ENCODE assay signal across 1 cellular context in the genomic region with DNA sequence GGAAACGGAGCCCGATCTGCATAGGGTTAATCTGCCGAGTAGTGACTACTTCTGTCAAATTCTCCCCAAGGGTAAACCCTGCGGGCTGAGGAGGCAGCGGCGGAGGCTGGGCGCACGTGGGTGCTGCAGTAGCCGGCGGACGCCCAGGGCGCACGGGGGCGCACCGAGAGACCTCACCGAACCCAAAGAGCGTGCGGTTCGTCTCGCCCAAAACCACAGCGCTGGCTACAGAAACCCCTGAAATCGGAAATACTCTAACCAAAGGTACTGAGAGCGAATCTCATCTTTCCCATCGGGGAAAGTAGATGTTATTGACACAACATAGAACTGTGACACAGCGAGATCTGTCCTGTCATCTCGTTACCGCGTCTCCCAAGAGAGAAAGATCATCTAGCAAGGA.
A peak's percentile ranks its signal among the peaks of the same experiment; 100 is the strongest.
TF ChIP-seq lines count a peak whose summit lies in the region.

No MANE protein-coding gene starts in this region.

TF ChIP-seq in GM12878, 131 proteins besides CTCF, POLR2A, EP300 and RAD21 (continued from another document):
- TF ChIP-seq, protein P1, sequence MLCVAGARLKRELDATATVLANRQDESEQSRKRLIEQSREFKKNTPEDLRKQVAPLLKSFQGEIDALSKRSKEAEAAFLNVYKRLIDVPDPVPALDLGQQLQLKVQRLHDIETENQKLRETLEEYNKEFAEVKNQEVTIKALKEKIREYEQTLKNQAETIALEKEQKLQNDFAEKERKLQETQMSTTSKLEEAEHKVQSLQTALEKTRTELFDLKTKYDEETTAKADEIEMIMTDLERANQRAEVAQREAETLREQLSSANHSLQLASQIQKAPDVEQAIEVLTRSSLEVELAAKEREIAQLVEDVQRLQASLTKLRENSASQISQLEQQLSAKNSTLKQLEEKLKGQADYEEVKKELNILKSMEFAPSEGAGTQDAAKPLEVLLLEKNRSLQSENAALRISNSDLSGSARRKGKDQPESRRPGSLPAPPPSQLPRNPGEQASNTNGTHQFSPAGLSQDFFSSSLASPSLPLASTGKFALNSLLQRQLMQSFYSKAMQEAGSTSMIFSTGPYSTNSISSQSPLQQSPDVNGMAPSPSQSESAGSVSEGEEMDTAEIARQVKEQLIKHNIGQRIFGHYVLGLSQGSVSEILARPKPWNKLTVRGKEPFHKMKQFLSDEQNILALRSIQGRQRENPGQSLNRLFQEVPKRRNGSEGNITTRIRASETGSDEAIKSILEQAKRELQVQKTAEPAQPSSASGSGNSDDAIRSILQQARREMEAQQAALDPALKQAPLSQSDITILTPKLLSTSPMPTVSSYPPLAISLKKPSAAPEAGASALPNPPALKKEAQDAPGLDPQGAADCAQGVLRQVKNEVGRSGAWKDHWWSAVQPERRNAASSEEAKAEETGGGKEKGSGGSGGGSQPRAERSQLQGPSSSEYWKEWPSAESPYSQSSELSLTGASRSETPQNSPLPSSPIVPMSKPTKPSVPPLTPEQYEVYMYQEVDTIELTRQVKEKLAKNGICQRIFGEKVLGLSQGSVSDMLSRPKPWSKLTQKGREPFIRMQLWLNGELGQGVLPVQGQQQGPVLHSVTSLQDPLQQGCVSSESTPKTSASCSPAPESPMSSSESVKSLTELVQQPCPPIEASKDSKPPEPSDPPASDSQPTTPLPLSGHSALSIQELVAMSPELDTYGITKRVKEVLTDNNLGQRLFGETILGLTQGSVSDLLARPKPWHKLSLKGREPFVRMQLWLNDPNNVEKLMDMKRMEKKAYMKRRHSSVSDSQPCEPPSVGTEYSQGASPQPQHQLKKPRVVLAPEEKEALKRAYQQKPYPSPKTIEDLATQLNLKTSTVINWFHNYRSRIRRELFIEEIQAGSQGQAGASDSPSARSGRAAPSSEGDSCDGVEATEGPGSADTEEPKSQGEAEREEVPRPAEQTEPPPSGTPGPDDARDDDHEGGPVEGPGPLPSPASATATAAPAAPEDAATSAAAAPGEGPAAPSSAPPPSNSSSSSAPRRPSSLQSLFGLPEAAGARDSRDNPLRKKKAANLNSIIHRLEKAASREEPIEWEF (IDR thresholded peaks at IDR 0.05; ENCODE audit: insufficient replicate concordance, low read depth, low read length): no peak
- no peak for TF ChIP-seq FOXM1 (IDR thresholded peaks at IDR 0.05; ENCODE audit: low read depth, low read length)
- no peak for TF ChIP-seq SUZ12 (IDR thresholded peaks at IDR 0.05; ENCODE audit: unreplicated experiment)
- TF ChIP-seq RUNX3 (IDR thresholded peaks at IDR 0.05; ENCODE audit: low read length): peak; percentile 63
- no peak for TF ChIP-seq IRF4 (IDR thresholded peaks at IDR 0.05; ENCODE audit: low read depth, low read length)
- TF ChIP-seq LARP7 (IDR thresholded peaks at IDR 0.05): no peak
- TF ChIP-seq JUND (IDR thresholded peaks at IDR 0.05; ENCODE audit: low read depth, low read length): no peak
- TF ChIP-seq ESRRA (IDR thresholded peaks at IDR 0.05; ENCODE audit: low read length): no peak
- TF ChIP-seq ELK1 (IDR thresholded peaks at IDR 0.05; ENCODE audit: low read depth, low read length): no peak
- no peak for TF ChIP-seq SREBF1 (IDR thresholded peaks at IDR 0.05; ENCODE audit: low read length)
- TF ChIP-seq ETV6 (conservative IDR thresholded peaks at IDR 0.05 in 1 of 2, IDR thresholded peaks at IDR 0.05 in 1 of 2; ENCODE audit: borderline replicate concordance in 1 of 2, low read depth in 1 of 2): no peak
- TF ChIP-seq SRF (IDR thresholded peaks at IDR 0.05; ENCODE audit: low read depth in 2 of 2, low read length in 2 of 2): no peak
- TF ChIP-seq, protein P2, sequence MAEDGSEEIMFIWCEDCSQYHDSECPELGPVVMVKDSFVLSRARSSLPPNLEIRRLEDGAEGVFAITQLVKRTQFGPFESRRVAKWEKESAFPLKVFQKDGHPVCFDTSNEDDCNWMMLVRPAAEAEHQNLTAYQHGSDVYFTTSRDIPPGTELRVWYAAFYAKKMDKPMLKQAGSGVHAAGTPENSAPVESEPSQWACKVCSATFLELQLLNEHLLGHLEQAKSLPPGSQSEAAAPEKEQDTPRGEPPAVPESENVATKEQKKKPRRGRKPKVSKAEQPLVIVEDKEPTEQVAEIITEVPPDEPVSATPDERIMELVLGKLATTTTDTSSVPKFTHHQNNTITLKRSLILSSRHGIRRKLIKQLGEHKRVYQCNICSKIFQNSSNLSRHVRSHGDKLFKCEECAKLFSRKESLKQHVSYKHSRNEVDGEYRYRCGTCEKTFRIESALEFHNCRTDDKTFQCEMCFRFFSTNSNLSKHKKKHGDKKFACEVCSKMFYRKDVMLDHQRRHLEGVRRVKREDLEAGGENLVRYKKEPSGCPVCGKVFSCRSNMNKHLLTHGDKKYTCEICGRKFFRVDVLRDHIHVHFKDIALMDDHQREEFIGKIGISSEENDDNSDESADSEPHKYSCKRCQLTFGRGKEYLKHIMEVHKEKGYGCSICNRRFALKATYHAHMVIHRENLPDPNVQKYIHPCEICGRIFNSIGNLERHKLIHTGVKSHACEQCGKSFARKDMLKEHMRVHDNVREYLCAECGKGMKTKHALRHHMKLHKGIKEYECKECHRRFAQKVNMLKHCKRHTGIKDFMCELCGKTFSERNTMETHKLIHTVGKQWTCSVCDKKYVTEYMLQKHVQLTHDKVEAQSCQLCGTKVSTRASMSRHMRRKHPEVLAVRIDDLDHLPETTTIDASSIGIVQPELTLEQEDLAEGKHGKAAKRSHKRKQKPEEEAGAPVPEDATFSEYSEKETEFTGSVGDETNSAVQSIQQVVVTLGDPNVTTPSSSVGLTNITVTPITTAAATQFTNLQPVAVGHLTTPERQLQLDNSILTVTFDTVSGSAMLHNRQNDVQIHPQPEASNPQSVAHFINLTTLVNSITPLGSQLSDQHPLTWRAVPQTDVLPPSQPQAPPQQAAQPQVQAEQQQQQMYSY (CRISPR knock-in tag; IDR thresholded peaks at IDR 0.05): no peak
- peak in 1 of 2 experiments; percentile 21; a peak in 1 of 4 replicates for TF ChIP-seq BHLHE40 (IDR thresholded peaks at IDR 0.05; ENCODE audit: borderline replicate concordance in 1 of 2, low read depth in 2 of 2, low read length in 1 of 2)
- TF ChIP-seq SMC3 (IDR thresholded peaks at IDR 0.05; ENCODE audit: borderline replicate concordance, low read length): no peak
- TF ChIP-seq SKIL (IDR thresholded peaks at IDR 0.05; ENCODE audit: low read depth, poor library complexity, severe bottlenecking): no peak
